ENCODE assay signal across 10 cellular contexts in genomic region chr5:137580030-137580429, GRCh38.
A peak's percentile ranks its signal among the peaks of the same experiment; 100 is the strongest.
DNase-seq lines count a peak whose midpoint lies in the region; ATAC-seq and TF ChIP-seq lines count a peak whose summit lies in the region.
"Had no signal": no experiment of that assay in that cellular context is flagged by ENCODE, and none has a peak within 500 bp of the region (broad histone marks: within the 10 kb centered on the region; RNA-seq: fewer than 3 reads in every experiment).

No MANE protein-coding gene starts in this region.

- intact Hi-C loops in MCF 10A (cut with micrococcal nuclease) = no loop called here
- intact Hi-C loops in breast epithelium (cut with DNase I; ENCODE audit: low total_unique reads) = no loop called here
- intact Hi-C loops in sciatic nerve (cut with DNase I) = no loop called here

- DNase-seq in MCF 10A (ENCODE audit: unreplicated experiment) (peak; percentile 33), breast epithelium (ENCODE audit: low spot score in 2 of 2) (no peak), MV-4-11 (lab: John Stamatoyannopoulos, UW) (peak; percentile 34), chondrocyte (ENCODE audit: low spot score) (no peak), osteocyte (ENCODE audit: extremely low spot score, unreplicated experiment) (peak; percentile 46), sciatic nerve (ENCODE audit: low spot score) (no peak)
- DNase-seq: activated CD4-positive, alpha-beta T cell treated with anti-CD3 and anti-CD28 coated beads, Interleukin-2, amount 50 U/mL, for 4 hours; activated naive CD4-positive, alpha-beta T cell treated with Interleukin-2 at 50 U/mL for 16 hours had no signal

- TF ChIP-seq CTCF in MCF 10A (IDR thresholded peaks at IDR 0.05; ENCODE audit: unreplicated experiment) = peak; percentile 11
- TF ChIP-seq CTCF in breast epithelium (IDR thresholded peaks at IDR 0.05) = no peak
- peak; percentile 60 for TF ChIP-seq CTCF in chondrocyte (IDR thresholded peaks at IDR 0.05)
- peak; percentile 31 for TF ChIP-seq CTCF in osteocyte (IDR thresholded peaks at IDR 0.05)

- CTCF ChIA-PET in MCF 10A (lab: Yijun Ruan, JAX) = interaction anchor here (0.7 to 1.1 kb wide), 6 partner anchors 11 to 1506 kb away, joined by 3 to 4 read pairs (median 3); no protein-coding TSS in a partner anchor

- POLR2A ChIA-PET in MCF 10A (lab: Yijun Ruan, JAX) = no interaction called here

- no peaks in the 10 kb centered on the region for H3K27me3 ChIP-seq in breast epithelium

- H3K36me3 ChIP-seq in breast epithelium = no peaks in the 10 kb centered on the region

- H3K27ac Mint-ChIP-seq in MCF 10A (ENCODE audit: low read depth, unreplicated experiment) = no peak overlapping the region
- H3K27ac Mint-ChIP-seq in chondrocyte (ENCODE audit: unreplicated experiment) = no peak overlapping the region
- H3K27ac Mint-ChIP-seq in osteocyte (ENCODE audit: unreplicated experiment) = no peak overlapping the region

- H3K4me3 Mint-ChIP-seq in MCF 10A (ENCODE audit: unreplicated experiment) = no peak overlapping the region
- no peak overlapping the region for H3K4me3 Mint-ChIP-seq in chondrocyte (ENCODE audit: unreplicated experiment)
- no peak overlapping the region for H3K4me3 Mint-ChIP-seq in osteocyte (ENCODE audit: unreplicated experiment)

- no peaks in the 10 kb centered on the region for H3K36me3 Mint-ChIP-seq in MCF 10A (ENCODE audit: insufficient read depth, unreplicated experiment)
- no peaks in the 10 kb centered on the region for H3K36me3 Mint-ChIP-seq in chondrocyte (ENCODE audit: low read depth)
- H3K36me3 Mint-ChIP-seq in osteocyte (ENCODE audit: unreplicated experiment) = no peaks in the 10 kb centered on the region

- no peaks in the 10 kb centered on the region for H3K9me3 ChIP-seq in breast epithelium

- no peak overlapping the region for H3K27ac ChIP-seq in breast epithelium

- no peaks in the 10 kb centered on the region for H3K9me3 Mint-ChIP-seq in MCF 10A (ENCODE audit: unreplicated experiment)
- no peaks in the 10 kb centered on the region for H3K9me3 Mint-ChIP-seq in chondrocyte (ENCODE audit: low read depth)
- H3K9me3 Mint-ChIP-seq in osteocyte (ENCODE audit: unreplicated experiment) = peaks cover 3% of the 10 kb centered on the region

- no peak for ATAC-seq in GM18520 (IDR thresholded peaks at IDR 0.05; ENCODE audit: unreplicated experiment)
- ATAC-seq in sciatic nerve = no peak
- ATAC-seq in GM18498 (IDR thresholded peaks at IDR 0.05; ENCODE audit: unreplicated experiment) = no peak

- TF ChIP-seq POLR2A in breast epithelium (IDR thresholded peaks at IDR 0.05) = no peak

- no peaks in the 10 kb centered on the region for H3K27me3 Mint-ChIP-seq in MCF 10A (ENCODE audit: insufficient read depth, unreplicated experiment)
- peaks cover 3% of the 10 kb centered on the region for H3K27me3 Mint-ChIP-seq in chondrocyte (ENCODE audit: low read depth)
- H3K27me3 Mint-ChIP-seq in osteocyte (ENCODE audit: unreplicated experiment) = peaks cover 4% of the 10 kb centered on the region

- H3K4me1 Mint-ChIP-seq in MCF 10A (ENCODE audit: insufficient read depth, unreplicated experiment) (peaks cover 12% of the 10 kb centered on the region), chondrocyte (ENCODE audit: low read depth) (peaks cover 7% of the 10 kb centered on the region), osteocyte (ENCODE audit: unreplicated experiment) (peaks cover 27% of the 10 kb centered on the region)

- H3K4me1 ChIP-seq in breast epithelium = no peaks in the 10 kb centered on the region

- BruUV-seq in MCF 10A (replicated peaks; lab: Mats Ljungman, UMichigan) = no TSS peak

- no peak overlapping the region for H3K4me3 ChIP-seq in breast epithelium

Comparison
In these comparisons a context has a peak if more than half of its experiments do, and no peak if none do; other contexts are left out.
1. DNase-seq: peak in MCF 10A (single experiment), MV-4-11 (single experiment) and osteocyte (single experiment); none in breast epithelium (0 of 2), chondrocyte (single experiment) and sciatic nerve (single experiment).
2. CTCF ChIP-seq: peak in MCF 10A (single experiment), chondrocyte (single experiment) and osteocyte (single experiment); none in breast epithelium (0 of 3).